ENCODE assay signal across 8 cellular contexts in the genomic region with DNA sequence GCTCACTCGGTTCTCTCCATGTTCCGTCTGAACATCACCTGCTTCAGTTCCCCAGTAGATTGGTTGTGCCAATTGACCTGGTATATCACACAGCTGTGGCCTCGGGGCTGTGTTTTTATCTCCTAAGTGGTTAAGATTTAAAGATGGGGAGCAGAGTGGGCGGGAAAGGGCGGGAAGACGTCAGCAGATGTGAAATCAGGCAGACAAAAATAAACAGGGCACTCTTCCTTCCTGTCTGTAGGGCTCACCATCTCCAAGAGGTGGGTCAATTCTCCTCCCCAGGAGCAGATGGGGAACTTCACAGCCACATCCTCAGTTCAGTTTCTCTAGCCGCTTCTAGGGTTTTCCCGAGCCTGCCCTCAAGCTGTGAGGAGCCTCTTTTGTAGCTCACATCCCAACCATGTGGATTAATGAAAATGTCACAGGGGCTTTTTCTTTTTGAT. TPM values are rescaled to one million over a fixed set of nuclear protein-coding genes. Genes with fewer than 3 reads are reported as not detected.
A peak's percentile ranks its signal among the peaks of the same experiment; 100 is the strongest.
DNase-seq lines count a peak whose midpoint lies in the region; ATAC-seq and TF ChIP-seq lines count a peak whose summit lies in the region.

No MANE protein-coding gene starts in this region.

- WGBS in heart right ventricle, 2 donors = 67 to 68% methylated on average over 8 of the region's 8 CpGs
- WGBS in aorta, 2 donors = 87 to 88% methylated on average over 8 of the region's 8 CpGs

- in situ Hi-C loops in brain microvascular endothelial cell (cut with HindIII; ENCODE audit: low pct_ligation_motif_present, low sequenced_read_pairs) = no loop called here

- H3K27me3 ChIP-seq in heart right ventricle = no peaks in the 10 kb centered on the region
- H3K27me3 ChIP-seq in aorta (ENCODE audit: control insufficient read depth in 1 of 2, insufficient read depth in 2 of 2, low read length in 1 of 2) = no peaks in the 10 kb centered on the region
- no peaks in the 10 kb centered on the region for H3K27me3 ChIP-seq in brain microvascular endothelial cell (replicated peaks)

- ATAC-seq in GM21619 (IDR thresholded peaks at IDR 0.05; ENCODE audit: unreplicated experiment) (peak; percentile 42), heart right ventricle (peak in 7 of 8 donors; percentile 20 to 58 (median 39)), aorta (ENCODE audit: low FRiP score) (no peak)

- peak overlapping the region in 1 of 10 donors; percentile 37 for H3K27ac ChIP-seq in heart right ventricle
- H3K27ac ChIP-seq in aorta (ENCODE audit: low read depth in 1 of 2, low read length in 2 of 2) = no peak overlapping the region
- no peak overlapping the region for H3K27ac ChIP-seq in brain microvascular endothelial cell

- DNase-seq in GM10266 (ENCODE audit: extremely low spot score) (peak; percentile 74), NOMO-1 treated with dmso at 0.1 percent for 144 hours (lab: John Stamatoyannopoulos, UW; ENCODE audit: unreplicated experiment) (peak; percentile 55), heart right ventricle (no peak), aorta (no peak), OCI-M2 (lab: John Stamatoyannopoulos, UW; ENCODE audit: unreplicated experiment) (no peak), brain microvascular endothelial cell (no peak), HuH-7 (ENCODE audit: low spot score) (no peak)

- no peaks in the 10 kb centered on the region for H3K36me3 ChIP-seq in heart right ventricle
- H3K36me3 ChIP-seq in aorta (ENCODE audit: control insufficient read depth in 1 of 2, insufficient read depth in 2 of 2, low read length in 1 of 2) = no peaks in the 10 kb centered on the region
- H3K36me3 ChIP-seq in brain microvascular endothelial cell (replicated peaks) = no peaks in the 10 kb centered on the region

- H3K9me3 ChIP-seq in heart right ventricle (peaks cover 0 to under 1% (median 0%) of the 10 kb centered on the region in 11 donors), aorta (ENCODE audit: control insufficient read depth, low read length) (no peaks in the 10 kb centered on the region)

- H3K4me3 ChIP-seq in heart right ventricle (no peak overlapping the region), aorta (ENCODE audit: low read length in 2 of 2) (no peak overlapping the region), brain microvascular endothelial cell (ENCODE audit: low read depth, low read length) (no peak overlapping the region)

- peaks cover 0 to 41% (median 15%) of the 10 kb centered on the region in 9 donors for H3K4me1 ChIP-seq in heart right ventricle
- H3K4me1 ChIP-seq in aorta (ENCODE audit: control insufficient read depth in 1 of 2, insufficient read depth in 2 of 2, low read length in 2 of 2) = no peaks in the 10 kb centered on the region

- intact Hi-C loops in heart right ventricle (cut with DNase I) = no loop called here
- intact Hi-C loops in aorta (cut with DNase I) = no loop called here

- no peak for TF ChIP-seq CTCF in GM10266 (IDR thresholded peaks at IDR 0.05; ENCODE audit: control insufficient read depth, insufficient read depth, low read depth, missing control alignments)
- no peak for TF ChIP-seq CTCF in heart right ventricle (IDR thresholded peaks at IDR 0.05)
- no peak for TF ChIP-seq CTCF in brain microvascular endothelial cell (IDR thresholded peaks at IDR 0.05; ENCODE audit: low read depth, low read length, missing control alignments)

RNA-seq across cellular contexts. Expression of gene LIMD1, which starts 26.8 kb away (rescaled TPM):
- total RNA-seq in heart right ventricle (10 to 100 TPM; 24.1 to 47.6 (median 35.5) TPM), aorta (10 to 100 TPM; 33.6 to 50.5 TPM)
- polyA plus RNA-seq in heart right ventricle (10 to 100 TPM in 1 of 2 donors, 1 to 10 TPM in 1; 6.1 to 21.7 TPM), aorta (1 to 10 TPM; 4.4 to 7.7 TPM)

Comparison
In these comparisons a context has a peak if more than half of its experiments do, and no peak if none do; other contexts are left out.
1. DNase-seq: peak in GM10266 (single experiment) and NOMO-1 treated with dmso at 0.1 percent for 144 hours (single experiment); none in heart right ventricle (0 of 2), aorta (0 of 2), OCI-M2 (single experiment), brain microvascular endothelial cell (single experiment) and HuH-7 (single experiment).